In the genomic region with DNA sequence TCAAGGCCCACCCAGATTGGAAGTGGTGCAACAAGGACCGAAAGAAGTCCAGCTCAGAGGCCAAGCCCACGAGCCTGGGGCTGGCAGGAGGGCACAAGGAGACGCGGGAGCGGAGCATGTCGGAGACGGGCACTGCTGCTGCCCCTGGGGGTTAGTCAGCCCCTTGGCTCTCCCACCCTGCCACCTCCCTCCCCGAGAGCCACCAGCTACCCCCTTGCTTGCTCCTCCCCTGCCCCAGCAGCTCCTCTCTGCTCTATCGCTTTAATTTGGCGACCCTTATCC, we compare ENCODE assay signal across 16 cellular contexts. TPM values are rescaled to one million over a fixed set of nuclear protein-coding genes. Genes with fewer than 3 reads are reported as not detected.
DNase-seq lines count a peak whose midpoint lies in the region; ATAC-seq and TF ChIP-seq lines count a peak whose summit lies in the region.
"Had no signal": no experiment of that assay in that cellular context is flagged by ENCODE, and none has a peak within 500 bp of the region (broad histone marks: within the 10 kb centered on the region; RNA-seq: fewer than 3 reads in every experiment).

No MANE protein-coding gene starts in this region.

- intact Hi-C loops in activated CD4-positive, alpha-beta T cell treated with anti-CD3 and anti-CD28 coated beads for 36 hours (cut with DNase I, micrococcal nuclease), result no loop called here
- intact Hi-C loops in right cardiac atrium (cut with DNase I) (no loop called here), heart right ventricle (cut with DNase I) (no loop called here), gastrocnemius medialis (cut with DNase I; ENCODE audit: low total_unique reads) (no loop called here)

- no peaks in the 10 kb centered on the region for H3K9me3 ChIP-seq in right cardiac atrium (ENCODE audit: control insufficient read depth, low read length)
- H3K9me3 ChIP-seq in heart right ventricle, result no peaks in the 10 kb centered on the region
- H3K9me3 ChIP-seq in gastrocnemius medialis, result no peaks in the 10 kb centered on the region

- H3K27me3 ChIP-seq in right cardiac atrium (ENCODE audit: control insufficient read depth, insufficient read depth), result no peaks in the 10 kb centered on the region
- H3K27me3 ChIP-seq in heart right ventricle, result no peaks in the 10 kb centered on the region
- H3K27me3 ChIP-seq in gastrocnemius medialis, result no peaks in the 10 kb centered on the region

- H3K27ac ChIP-seq in right cardiac atrium (ENCODE audit: low read length) (no peak overlapping the region), heart right ventricle (no peak overlapping the region), VCaP (peak overlapping the region; percentile 82; the same call in 1 of the 2 replicates), gastrocnemius medialis (no peak overlapping the region)
- H3K27ac ChIP-seq: C4-2B had no signal

- peaks cover 13% of the 10 kb centered on the region for H3K4me1 Mint-ChIP-seq in activated CD4-positive, alpha-beta T cell treated with anti-CD3 and anti-CD28 coated beads for 36 hours

- no peaks in the 10 kb centered on the region for H3K9me3 Mint-ChIP-seq in activated CD4-positive, alpha-beta T cell treated with anti-CD3 and anti-CD28 coated beads for 36 hours (ENCODE audit: low read depth)
- H3K9me3 Mint-ChIP-seq: CD4-positive, alpha-beta memory T cell; H9 had no signal

- H3K4me3 ChIP-seq in right cardiac atrium (ENCODE audit: low read length) (no peak overlapping the region), heart right ventricle (no peak overlapping the region), gastrocnemius medialis (no peak overlapping the region)

- CTCF ChIA-PET in activated CD4-positive, alpha-beta T cell treated with anti-CD3 and anti-CD28 coated beads for 36 hours (lab: Charles Lee), result interaction anchor here (0.7 to 1.0 kb wide), 3 partner anchors 9 to 17 kb away, joined by 3 read pairs; no protein-coding TSS in a partner anchor

- no peak overlapping the region for H3K4me3 Mint-ChIP-seq in activated CD4-positive, alpha-beta T cell treated with anti-CD3 and anti-CD28 coated beads for 36 hours
- H3K4me3 Mint-ChIP-seq: H9 had no signal

- POLR2A ChIA-PET in activated CD4-positive, alpha-beta T cell treated with anti-CD3 and anti-CD28 coated beads for 36 hours (lab: Charles Lee), result no interaction called here

- H3K36me3 Mint-ChIP-seq in activated CD4-positive, alpha-beta T cell treated with anti-CD3 and anti-CD28 coated beads for 36 hours (ENCODE audit: low read depth), result peaks cover 12% of the 10 kb centered on the region

- TF ChIP-seq CTCF in heart right ventricle (IDR thresholded peaks at IDR 0.05) (no peak), VCaP (conservative IDR thresholded peaks at IDR 0.05) (no peak), gastrocnemius medialis (IDR thresholded peaks at IDR 0.05 in 4 of 5, conservative IDR thresholded peaks at IDR 0.05 in 1 of 5) (no peak)

- in situ Hi-C loops in gastrocnemius medialis (cut with MboI; ENCODE audit: low sequenced_read_pairs in 4 of 4), result loop anchor here in 1 of 4 donors (5.0 kb wide), 1 partner anchor 45 kb away; the partner anchor contains the start of gene GSK3A

- DNase-seq in activated CD4-positive, alpha-beta T cell treated with anti-CD3 and anti-CD28 coated beads for 36 hours, result peak; percentile 4
- no peak for DNase-seq in activated CD4-positive, alpha-beta T cell treated with anti-CD3 and anti-CD28 coated beads for 4 hours
- DNase-seq in right cardiac atrium, result peak in 2 of 3 donors; percentile 37 to 53
- no peak for DNase-seq in heart right ventricle
- DNase-seq in ureter (ENCODE audit: low spot score), result peak; percentile 46
- DNase-seq in gastrocnemius medialis, result no peak
- DNase-seq in globus pallidus (ENCODE audit: low spot score), result no peak
- DNase-seq: 8988T, DMS153, DMS79 treated with DMSO at 0.1 percent for 48 hours, EL, GOT3, H9 had no signal

- no peak for TF ChIP-seq POLR2A in gastrocnemius medialis (IDR thresholded peaks at IDR 0.05)

- no peak overlapping the region for H3K27ac Mint-ChIP-seq in activated CD4-positive, alpha-beta T cell treated with anti-CD3 and anti-CD28 coated beads for 36 hours

- peaks cover 17% of the 10 kb centered on the region for H3K4me1 ChIP-seq in right cardiac atrium (ENCODE audit: control insufficient read depth, insufficient read depth, low read length)
- peaks cover 19 to 36% (median 32%) of the 10 kb centered on the region in 9 donors for H3K4me1 ChIP-seq in heart right ventricle
- peaks cover 28 to 30% of the 10 kb centered on the region in 2 donors for H3K4me1 ChIP-seq in gastrocnemius medialis

- 92% methylated on average over 10 of the region's 10 CpGs for WGBS in right cardiac atrium
- WGBS in heart right ventricle, 2 donors, result 91% methylated on average over 10 of the region's 10 CpGs

- H3K27me3 Mint-ChIP-seq in activated CD4-positive, alpha-beta T cell treated with anti-CD3 and anti-CD28 coated beads for 36 hours, result no peaks in the 10 kb centered on the region
- H3K27me3 Mint-ChIP-seq: CD4-positive, alpha-beta memory T cell had no signal

- no peak for ATAC-seq in activated CD4-positive, alpha-beta T cell treated with anti-CD3 and anti-CD28 coated beads for 36 hours
- no peak for ATAC-seq in right cardiac atrium
- no peak for ATAC-seq in heart right ventricle
- no peak for ATAC-seq in gastrocnemius medialis

- H3K36me3 ChIP-seq in heart right ventricle (peaks cover 0 to 62% (median 56%) of the 10 kb centered on the region in 9 donors), gastrocnemius medialis (peaks cover 0 to 57% of the 10 kb centered on the region in 2 donors)

RNA-seq across cellular contexts. Expression of gene PRR19, which starts 14.2 kb away (rescaled TPM):
- total RNA-seq in activated CD4-positive, alpha-beta T cell treated with anti-CD3 and anti-CD28 coated beads for 36 hours, result 1 to 10 TPM in 1 of 2 experiments, under 1 TPM in 1; 0.63 to 1.0 TPM
- under 1 TPM in 3 of 4 donors, not detected in 1; 0.20 to 0.32 (median 0.26) TPM for total RNA-seq in right cardiac atrium
- polyA plus RNA-seq in right cardiac atrium, result 0.29 TPM
- under 1 TPM in 4 of 10 donors, not detected in 6; 0.16 to 0.21 (median 0.19) TPM for total RNA-seq in heart right ventricle
- under 1 TPM in 1 of 2 donors, not detected in 1; 0.16 TPM for polyA plus RNA-seq in heart right ventricle
- total RNA-seq in ureter, result 1.6 TPM
- not detected for total RNA-seq in gastrocnemius medialis

RNA-seq across cellular contexts. Expression of gene PAFAH1B3, which starts 14.7 kb away (rescaled TPM):
- 10 to 100 TPM; 43.4 to 53.9 TPM for total RNA-seq in activated CD4-positive, alpha-beta T cell treated with anti-CD3 and anti-CD28 coated beads for 36 hours
- total RNA-seq in right cardiac atrium (1 to 10 TPM; 1.6 to 5.9 (median 4.4) TPM), heart right ventricle (1 to 10 TPM; 1.2 to 5.9 (median 2.6) TPM), ureter (19.8 TPM), gastrocnemius medialis (10 to 100 TPM in 1 of 4 donors, 1 to 10 TPM in 3; 1.7 to 30.7 (median 5.1) TPM)
- polyA plus RNA-seq in right cardiac atrium (4.3 TPM), heart right ventricle (10 to 100 TPM in 1 of 2 donors, 1 to 10 TPM in 1; 5.0 to 10.4 TPM)

RNA-seq across cellular contexts. Expression of gene CIC, which starts 18.7 kb away (rescaled TPM):
- total RNA-seq in activated CD4-positive, alpha-beta T cell treated with anti-CD3 and anti-CD28 coated beads for 36 hours, result 10 to 100 TPM; 62.8 to 66.3 TPM
- 10 to 100 TPM; 36.4 to 42.7 (median 39.6) TPM for total RNA-seq in right cardiac atrium
- polyA plus RNA-seq in right cardiac atrium, result 28.6 TPM
- 10 to 100 TPM; 27.9 to 42.0 (median 32.0) TPM for total RNA-seq in heart right ventricle
- polyA plus RNA-seq in heart right ventricle, result 10 to 100 TPM; 17.6 to 39.8 TPM
- total RNA-seq in ureter, result 83.4 TPM
- total RNA-seq in gastrocnemius medialis, result 10 to 100 TPM; 15.2 to 52.2 (median 41.5) TPM

RNA-seq across cellular contexts. Expression of gene TMEM145, which starts 25.3 kb away (rescaled TPM):
- under 1 TPM; 0.53 to 0.69 TPM for total RNA-seq in activated CD4-positive, alpha-beta T cell treated with anti-CD3 and anti-CD28 coated beads for 36 hours
- total RNA-seq in right cardiac atrium (1 to 10 TPM in 3 of 4 donors, under 1 TPM in 1; 0.91 to 1.6 (median 1.2) TPM), heart right ventricle (1 to 10 TPM in 1 of 10 donors, under 1 TPM in 4, not detected in 5; 0.15 to 1.0 (median 0.49) TPM), ureter (1.4 TPM), gastrocnemius medialis (under 1 TPM in 1 of 4 donors, not detected in 3; 0.87 TPM)
- polyA plus RNA-seq in right cardiac atrium (0.41 TPM), heart right ventricle (1 to 10 TPM in 1 of 2 donors, under 1 TPM in 1; 0.32 to 1.0 TPM)
- total RNA-seq: CD4-positive, alpha-beta memory T cell had no signal
- polyA plus RNA-seq: CD4-positive, alpha-beta memory T cell had no signal

RNA-seq across cellular contexts. Expression of gene ERF, which starts 32.8 kb away (rescaled TPM):
- 10 to 100 TPM; 65.5 to 66.4 TPM for total RNA-seq in activated CD4-positive, alpha-beta T cell treated with anti-CD3 and anti-CD28 coated beads for 36 hours
- total RNA-seq in right cardiac atrium (10 to 100 TPM; 33.3 to 58.1 (median 48.1) TPM), heart right ventricle (10 to 100 TPM; 29.8 to 40.2 (median 32.9) TPM), ureter (47.4 TPM), gastrocnemius medialis (10 to 100 TPM; 14.0 to 26.7 (median 14.8) TPM)
- polyA plus RNA-seq in right cardiac atrium (39.1 TPM), heart right ventricle (10 to 100 TPM; 31.8 to 49.0 TPM)

Comparison
In these comparisons a context has a peak if more than half of its experiments do, and no peak if none do; other contexts are left out.
1. DNase-seq: peak in activated CD4-positive, alpha-beta T cell treated with anti-CD3 and anti-CD28 coated beads for 36 hours (single experiment), right cardiac atrium (2 of 3) and ureter (single experiment); none in activated CD4-positive, alpha-beta T cell treated with anti-CD3 and anti-CD28 coated beads for 4 hours (0 of 2), heart right ventricle (0 of 2), gastrocnemius medialis (0 of 2) and globus pallidus (single experiment).